ENCODE assay signal across 9 cellular contexts in the genomic region with DNA sequence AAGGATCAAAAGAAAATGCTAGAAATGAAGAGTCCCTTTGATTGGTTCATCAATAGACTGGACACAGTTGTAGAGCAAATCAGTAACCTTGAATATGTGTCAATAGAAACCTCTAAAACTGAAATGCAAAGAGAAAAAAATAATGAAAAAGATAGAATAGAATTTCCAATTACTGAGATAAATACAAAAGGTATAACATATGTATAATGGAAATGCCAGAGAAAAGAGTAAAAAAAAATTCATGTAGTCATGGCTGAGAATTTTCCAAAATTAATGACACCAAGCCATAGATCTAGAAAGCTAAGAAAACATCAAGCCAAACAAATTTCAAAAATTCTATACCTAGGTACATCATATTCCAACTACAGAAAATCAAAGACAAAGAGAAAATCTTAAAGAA.
"Had no signal": no experiment of that assay in that cellular context is flagged by ENCODE, and none has a peak within 500 bp of the region (broad histone marks: within the 10 kb centered on the region; RNA-seq: fewer than 3 reads in every experiment).

No MANE protein-coding gene starts in this region.

- H3K4me1 ChIP-seq: HAP-1 had no signal

- H2AFZ ChIP-seq: GM23248 had no signal

- FAIRE-seq: HTR-8/SVneo, K562 had no signal

- H3K9me3 ChIP-seq: HAP-1 had no signal

- H3K4me3 ChIP-seq: GM23248, HAP-1, K562 had no signal

- H3K27ac ChIP-seq: GM23248 had no signal

- H3K36me3 ChIP-seq: HAP-1 had no signal

- ATAC-seq: HCT116, K562 had no signal

- H3K9ac ChIP-seq: GM23248 had no signal

- DNase-seq: GM23248, GOT3, H7, IMR-90, KG1 had no signal
